21 cellular contexts compared by ENCODE assay signal in genomic region chr18:9766076-9766481, GRCh38. TPM values are rescaled to one million over a fixed set of nuclear protein-coding genes. Genes with fewer than 3 reads are reported as not detected.
DNase-seq lines count a peak whose midpoint lies in the region; ATAC-seq and TF ChIP-seq lines count a peak whose summit lies in the region.
"Had no signal": no experiment of that assay in that cellular context is flagged by ENCODE, and none has a peak within 500 bp of the region (broad histone marks: within the 10 kb centered on the region; RNA-seq: fewer than 3 reads in every experiment).

No MANE protein-coding gene starts in this region.

- DNase-seq in heart right ventricle, result no peak
- no peak for DNase-seq in left ventricle myocardium superior
- no peak for DNase-seq in mesendoderm
- DNase-seq in vagina (ENCODE audit: extremely low spot score in 2 of 2), result no peak
- DNase-seq in breast epithelium (ENCODE audit: low spot score in 2 of 2), result no peak
- no peak for DNase-seq in NCI-H345 (lab: John Stamatoyannopoulos, UW)
- DNase-seq: activated CD8-positive, alpha-beta T cell treated with anti-CD3 and anti-CD28 coated beads, Interleukin-2, amount 10 ng/mL, durations not matched to agents 7 days and 5 days; activated naive CD8-positive, alpha-beta T cell treated with anti-CD3 and anti-CD28 coated beads, Interleukin-2, amount 10 ng/mL, durations not matched to agents 7 days and 5 days; activated T-cell treated with anti-CD3 and anti-CD28 coated beads, Interleukin-2, amount 50 U/mL, for 48 hours; CD4-positive, CD25-positive, alpha-beta regulatory T cell; foreskin melanocyte; NCI-H1092; NCI-H748 treated with DMSO at 0.1 percent for 48 hours; OCI-M1; SIG-M5; stimulated activated CD4-positive, alpha-beta T cell treated with anti-CD3 and anti-CD28 coated beads, Interleukin-4, amount 100 ng/mL, for 4 hours had no signal

- H3K23ac ChIP-seq in mesendoderm (ENCODE audit: low read length), result no peak overlapping the region

- no peak overlapping the region for H3K4me2 ChIP-seq in mesendoderm (ENCODE audit: low read length)
- H3K4me2 ChIP-seq: A549 had no signal

- no peaks in the 10 kb centered on the region for H3K27me3 ChIP-seq in heart right ventricle
- H3K27me3 ChIP-seq in mesendoderm (ENCODE audit: insufficient read depth, low read length, poor library complexity), result no peaks in the 10 kb centered on the region
- no peaks in the 10 kb centered on the region for H3K27me3 ChIP-seq in vagina
- H3K27me3 ChIP-seq in breast epithelium, result no peaks in the 10 kb centered on the region
- H3K27me3 ChIP-seq: suprapubic skin had no signal

- H3K4me1 ChIP-seq in heart right ventricle, result peaks cover 0 to 80% (median 2%) of the 10 kb centered on the region in 9 donors
- peaks cover 8% of the 10 kb centered on the region for H3K4me1 ChIP-seq in mesendoderm (ENCODE audit: control insufficient read depth, low read depth, low read length)
- peaks cover 36% of the 10 kb centered on the region for H3K4me1 ChIP-seq in vagina
- no peaks in the 10 kb centered on the region for H3K4me1 ChIP-seq in breast epithelium

- H3K4me1 Mint-ChIP-seq in dendritic cell treated with granulocyte-macrophage colony-stimulating factor and Interleukin-4, amounts not matched to agents 40 ng/mL and 50 ng/mL, for 4 days (ENCODE audit: low read depth), result peaks cover 96% of the 10 kb centered on the region
- H3K4me1 Mint-ChIP-seq: activated naive CD8-positive, alpha-beta T cell treated with anti-CD3 and anti-CD28 coated beads, Interleukin-2, amount 10 ng/mL, durations not matched to agents 7 days and 5 days; CD4-positive, CD25-positive, alpha-beta regulatory T cell had no signal

- H2BK120ac ChIP-seq in mesendoderm (ENCODE audit: low read depth, low read length), result no peak overlapping the region

- TF ChIP-seq CTCF in heart right ventricle (IDR thresholded peaks at IDR 0.05), result no peak
- TF ChIP-seq CTCF in vagina (IDR thresholded peaks at IDR 0.05), result no peak
- TF ChIP-seq CTCF in breast epithelium (IDR thresholded peaks at IDR 0.05), result no peak

- H4K8ac ChIP-seq in mesendoderm (ENCODE audit: low read depth, low read length), result no peak overlapping the region

- ATAC-seq in heart right ventricle, result peak in 5 of 8 donors; percentile 26 to 43 (median 33)
- no peak for ATAC-seq in left ventricle myocardium superior
- no peak for ATAC-seq in GM21381 (IDR thresholded peaks at IDR 0.05; ENCODE audit: unreplicated experiment)
- ATAC-seq: A549; activated CD8-positive, alpha-beta T cell treated with anti-CD3 and anti-CD28 coated beads, Interleukin-2, amount 10 ng/mL, durations not matched to agents 7 days and 5 days had no signal

- no peak overlapping the region for H2AK5ac ChIP-seq in mesendoderm (ENCODE audit: low read length)

- intact Hi-C loops in heart right ventricle (cut with DNase I) (no loop called here), left ventricle myocardium superior (cut with micrococcal nuclease) (no loop called here), vagina (cut with DNase I) (no loop called here), breast epithelium (cut with DNase I; ENCODE audit: low total_unique reads) (no loop called here)
- intact Hi-C loops in dendritic cell treated with granulocyte-macrophage colony-stimulating factor and Interleukin-4, amounts not matched to agents 40 ng/mL and 50 ng/mL, for 4 days (cut with micrococcal nuclease), result no loop called here

- peak overlapping the region; percentile 23 for H3K18ac ChIP-seq in mesendoderm (ENCODE audit: low read length)

- H2BK5ac ChIP-seq in mesendoderm (ENCODE audit: low read length), result no peak overlapping the region

- H3K4me3 Mint-ChIP-seq in dendritic cell treated with granulocyte-macrophage colony-stimulating factor and Interleukin-4, amounts not matched to agents 40 ng/mL and 50 ng/mL, for 4 days, result peak overlapping the region; percentile 61
- H3K4me3 Mint-ChIP-seq: activated CD8-positive, alpha-beta T cell treated with anti-CD3 and anti-CD28 coated beads, Interleukin-2, amount 10 ng/mL, durations not matched to agents 7 days and 5 days; activated naive CD8-positive, alpha-beta T cell treated with anti-CD3 and anti-CD28 coated beads, Interleukin-2, amount 10 ng/mL, durations not matched to agents 7 days and 5 days; CD4-positive, CD25-positive, alpha-beta regulatory T cell; T-helper 1 cell treated with Interleukin-12 subunit alpha and Interleukin-12 subunit beta and Interleukin-4 antibody, amounts not matched to agents 30 μg/mL and 1 μg/mL, for 36 hours had no signal

- H3K27me3 Mint-ChIP-seq in dendritic cell treated with granulocyte-macrophage colony-stimulating factor and Interleukin-4, amounts not matched to agents 40 ng/mL and 50 ng/mL, for 4 days, result no peaks in the 10 kb centered on the region
- H3K27me3 Mint-ChIP-seq: CD4-positive, CD25-positive, alpha-beta regulatory T cell had no signal

- WGBS in heart right ventricle, 2 donors, result 84 to 85% methylated on average over 11 of the region's 11 CpGs
- no CpG with 5 or more reads among the region's 11 CpGs for WGBS in mesendoderm (ENCODE audit: extremely low coverage, insufficient coverage, low lambda C conversion rate)

- peaks cover 48% of the 10 kb centered on the region for H3K36me3 Mint-ChIP-seq in dendritic cell treated with granulocyte-macrophage colony-stimulating factor and Interleukin-4, amounts not matched to agents 40 ng/mL and 50 ng/mL, for 4 days (ENCODE audit: low read depth)
- H3K36me3 Mint-ChIP-seq: activated naive CD8-positive, alpha-beta T cell treated with anti-CD3 and anti-CD28 coated beads, Interleukin-2, amount 10 ng/mL, durations not matched to agents 7 days and 5 days; CD4-positive, CD25-positive, alpha-beta regulatory T cell had no signal

- H3K9me3 ChIP-seq in heart right ventricle (peaks cover 0 to 12% (median 0%) of the 10 kb centered on the region in 11 donors), vagina (no peaks in the 10 kb centered on the region), breast epithelium (peaks cover 0 to 4% of the 10 kb centered on the region in 2 donors)
- H3K9me3 ChIP-seq: suprapubic skin had no signal

- H3K4ac ChIP-seq in mesendoderm (ENCODE audit: low read depth, low read length), result no peak overlapping the region

- H3K56ac ChIP-seq in mesendoderm (ENCODE audit: low read length), result no peak overlapping the region

- peaks cover 12% of the 10 kb centered on the region for H3K79me1 ChIP-seq in mesendoderm (ENCODE audit: low read length)

- H4K5ac ChIP-seq in mesendoderm (ENCODE audit: low read length), result no peak overlapping the region

- H3K27ac Mint-ChIP-seq in dendritic cell treated with granulocyte-macrophage colony-stimulating factor and Interleukin-4, amounts not matched to agents 40 ng/mL and 50 ng/mL, for 4 days, result peak overlapping the region; percentile 90
- H3K27ac Mint-ChIP-seq: activated CD8-positive, alpha-beta T cell treated with anti-CD3 and anti-CD28 coated beads, Interleukin-2, amount 10 ng/mL, durations not matched to agents 7 days and 5 days; activated naive CD8-positive, alpha-beta T cell treated with anti-CD3 and anti-CD28 coated beads, Interleukin-2, amount 10 ng/mL, durations not matched to agents 7 days and 5 days; CD4-positive, CD25-positive, alpha-beta regulatory T cell; T-helper 1 cell treated with Interleukin-12 subunit alpha and Interleukin-12 subunit beta and Interleukin-4 antibody, amounts not matched to agents 30 μg/mL and 1 μg/mL, for 36 hours had no signal

- H2BK15ac ChIP-seq in mesendoderm (replicated peaks; ENCODE audit: low read depth), result no peak overlapping the region

- peak overlapping the region in 1 of 10 donors; percentile 63 for H3K27ac ChIP-seq in heart right ventricle
- no peak overlapping the region for H3K27ac ChIP-seq in mesendoderm (ENCODE audit: low read depth, low read length)
- H3K27ac ChIP-seq in vagina, result peak overlapping the region; percentile 50
- no peak overlapping the region for H3K27ac ChIP-seq in breast epithelium
- H3K27ac ChIP-seq: suprapubic skin had no signal

- peaks cover 11% of the 10 kb centered on the region for H3K79me2 ChIP-seq in mesendoderm (ENCODE audit: control insufficient read depth, insufficient read depth, low read length)

- H3K36me3 ChIP-seq in heart right ventricle (no peaks in the 10 kb centered on the region), mesendoderm (ENCODE audit: control insufficient read depth, insufficient read depth, low read length) (no peaks in the 10 kb centered on the region), vagina (no peaks in the 10 kb centered on the region), breast epithelium (no peaks in the 10 kb centered on the region)
- H3K36me3 ChIP-seq: suprapubic skin had no signal

- H3K9ac ChIP-seq in mesendoderm (ENCODE audit: low read length), result no peak overlapping the region

- TF ChIP-seq POLR2A in vagina (IDR thresholded peaks at IDR 0.05) (no peak), breast epithelium (IDR thresholded peaks at IDR 0.05) (no peak)

- no peaks in the 10 kb centered on the region for H3K9me3 Mint-ChIP-seq in dendritic cell treated with granulocyte-macrophage colony-stimulating factor and Interleukin-4, amounts not matched to agents 40 ng/mL and 50 ng/mL, for 4 days
- H3K9me3 Mint-ChIP-seq: activated naive CD8-positive, alpha-beta T cell treated with anti-CD3 and anti-CD28 coated beads, Interleukin-2, amount 10 ng/mL, durations not matched to agents 7 days and 5 days; CD4-positive, CD25-positive, alpha-beta regulatory T cell; T-helper 1 cell treated with Interleukin-12 subunit alpha and Interleukin-12 subunit beta and Interleukin-4 antibody, amounts not matched to agents 30 μg/mL and 1 μg/mL, for 36 hours had no signal

- no peak overlapping the region for H3K4me3 ChIP-seq in heart right ventricle
- H3K4me3 ChIP-seq in mesendoderm (ENCODE audit: low read length), result no peak overlapping the region
- H3K4me3 ChIP-seq in vagina, result no peak overlapping the region
- no peak overlapping the region for H3K4me3 ChIP-seq in breast epithelium
- H3K4me3 ChIP-seq: A549, suprapubic skin had no signal

RNA-seq across cellular contexts. Expression of gene RAB31, which starts 58.0 kb away (rescaled TPM):
- total RNA-seq in heart right ventricle (10 to 100 TPM; 12.7 to 47.8 (median 17.0) TPM), left ventricle myocardium superior (7.6 TPM), vagina (26.0 TPM), breast epithelium (100 to 1,000 TPM in 1 of 3 donors, 10 to 100 TPM in 2; 22.4 to 110 (median 32.4) TPM)
- 1 to 10 TPM; 4.5 to 9.3 TPM for polyA plus RNA-seq in heart right ventricle
- 61.9 TPM for polyA plus RNA-seq in mesendoderm (2013, experiment 1 of 2)
- polyA plus RNA-seq in mesendoderm (2013, experiment 2 of 2), result 62.7 TPM
- total RNA-seq: activated CD8-positive, alpha-beta T cell treated with anti-CD3 and anti-CD28 coated beads, Interleukin-2, amount 10 ng/mL, durations not matched to agents 7 days and 5 days had no signal

Comparison
In these comparisons a context has a peak if more than half of its experiments do, and no peak if none do; other contexts are left out.
1. ATAC-seq: peak in heart right ventricle (5 of 8); none in left ventricle myocardium superior (single experiment) and GM21381 (single experiment).